ENCODE assay signal across 16 cellular contexts in genomic region chr9:75128535-75128934, GRCh38. TPM values are rescaled to one million over a fixed set of nuclear protein-coding genes. Genes with fewer than 3 reads are reported as not detected.
DNase-seq lines count a peak whose midpoint lies in the region; ATAC-seq and TF ChIP-seq lines count a peak whose summit lies in the region.
"Had no signal": no experiment of that assay in that cellular context is flagged by ENCODE, and none has a peak within 500 bp of the region (broad histone marks: within the 10 kb centered on the region; RNA-seq: fewer than 3 reads in every experiment).

No MANE protein-coding gene starts in this region.

- ATAC-seq in CD4-positive, alpha-beta T cell (ENCODE audit: poor library complexity): no peak
- no peak for ATAC-seq in T-cell (replicated peaks in 1 of 4)
- ATAC-seq: HCT116, HepG2 had no signal

- no peaks in the 10 kb centered on the region for H3F3A ChIP-seq in MM.1S (ENCODE audit: insufficient read depth, low read length)

- POLR2A ChIA-PET in CD4-positive, alpha-beta T cell (lab: Charles Lee): no interaction called here
- POLR2A ChIA-PET in T-cell (lab: Charles Lee): interaction anchor here in 1 of 2 donors (0.7 kb wide), 1 partner anchor 43 kb away, joined by 3 read pairs; no protein-coding TSS in a partner anchor

- no peaks in the 10 kb centered on the region for H3K9me2 ChIP-seq in MM.1S (replicated peaks; ENCODE audit: insufficient read depth, low read length)

- no peak overlapping the region for H3K9ac ChIP-seq in MM.1S (ENCODE audit: low read length)
- H3K9ac ChIP-seq: BLaER1 treated with 17β-estradiol and CSF1 and Interleukin-3, amounts not matched to agents 10 nM and 100 nM; KMS-11 had no signal

- no peaks in the 10 kb centered on the region for H3K27me3 Mint-ChIP-seq in activated CD4-positive, alpha-beta T cell treated with anti-CD3 and anti-CD28 coated beads, Interleukin-2, amount 10 ng/mL, durations not matched to agents 24 days and 14 days
- H3K27me3 Mint-ChIP-seq in CD4-positive, alpha-beta T cell: no peaks in the 10 kb centered on the region
- H3K27me3 Mint-ChIP-seq in T-cell: no peaks in the 10 kb centered on the region
- no peaks in the 10 kb centered on the region for H3K27me3 Mint-ChIP-seq in immature natural killer cell (ENCODE audit: low read depth in 3 of 3)

- peaks cover 2% of the 10 kb centered on the region; the same call in 1 of the 2 replicates for H4K20me1 ChIP-seq in MM.1S (ENCODE audit: insufficient read depth, low read length)

- TF ChIP-seq CTCF in CD4-positive, alpha-beta T cell (IDR thresholded peaks at IDR 0.05): no peak
- TF ChIP-seq CTCF in thyroid gland (IDR thresholded peaks at IDR 0.05): no peak
- no peak for TF ChIP-seq CTCF in MM.1S (IDR thresholded peaks at IDR 0.05; ENCODE audit: low read length)

- H3K4me2 ChIP-seq in MM.1S (ENCODE audit: low read depth, low read length): no peak overlapping the region
- H3K4me2 ChIP-seq: BLaER1 treated with 17β-estradiol and CSF1 and Interleukin-3, amounts not matched to agents 10 nM and 100 nM; KMS-11 had no signal

- no peak for TF ChIP-seq POLR2A in thyroid gland (IDR thresholded peaks at IDR 0.05)

- no peak overlapping the region for H3K27ac ChIP-seq in CD4-positive, alpha-beta T cell (ENCODE audit: low read depth, low read length)
- H3K27ac ChIP-seq in thyroid gland (no peak overlapping the region), MM.1S (ENCODE audit: low read length) (no peak overlapping the region)
- H3K27ac ChIP-seq: BLaER1 treated with 17β-estradiol and CSF1 and Interleukin-3, amounts not matched to agents 10 nM and 100 nM; KMS-11 had no signal

- H3K9me3 ChIP-seq in CD4-positive, alpha-beta T cell (ENCODE audit: control insufficient read depth, low read length): no peaks in the 10 kb centered on the region
- H3K9me3 ChIP-seq in thyroid gland (no peaks in the 10 kb centered on the region), MM.1S (replicated peaks; ENCODE audit: insufficient read depth, low read length) (no peaks in the 10 kb centered on the region)
- H3K9me3 ChIP-seq: BLaER1 treated with 17β-estradiol and CSF1 and Interleukin-3, amounts not matched to agents 10 nM and 100 nM; Caco-2 had no signal

- CTCF ChIA-PET in CD4-positive, alpha-beta T cell (lab: Charles Lee): no interaction called here
- CTCF ChIA-PET in T-cell (lab: Charles Lee): no interaction called here

- H3K79me2 ChIP-seq in MM.1S (ENCODE audit: low read length): peaks cover 16% of the 10 kb centered on the region

- no peaks in the 10 kb centered on the region for H3K27me3 ChIP-seq in CD4-positive, alpha-beta T cell (ENCODE audit: control insufficient read depth, insufficient read depth, low read length)
- H3K27me3 ChIP-seq in thyroid gland (no peaks in the 10 kb centered on the region), MM.1S (replicated peaks; ENCODE audit: insufficient read depth, low read length) (no peaks in the 10 kb centered on the region)
- H3K27me3 ChIP-seq: BLaER1 treated with 17β-estradiol and CSF1 and Interleukin-3, amounts not matched to agents 10 nM and 100 nM had no signal

- H3K4me3 ChIP-seq in thyroid gland (replicated peaks in 1 of 3): no peak overlapping the region
- H3K4me3 ChIP-seq in MM.1S (ENCODE audit: low read length): no peak overlapping the region
- H3K4me3 ChIP-seq: BLaER1 treated with 17β-estradiol and CSF1 and Interleukin-3, amounts not matched to agents 10 nM and 100 nM had no signal

- no peak overlapping the region for H2AFZ ChIP-seq in MM.1S (ENCODE audit: low read length)

- H3K36me3 ChIP-seq in thyroid gland (peaks cover 0 to 6% of the 10 kb centered on the region in 2 donors), MM.1S (replicated peaks; ENCODE audit: insufficient read depth, low read length) (no peaks in the 10 kb centered on the region; the same call in 1 of the 2 replicates)

- H3K9me3 Mint-ChIP-seq in activated CD4-positive, alpha-beta T cell treated with anti-CD3 and anti-CD28 coated beads, Interleukin-2, amount 10 ng/mL, durations not matched to agents 24 days and 14 days: no peaks in the 10 kb centered on the region
- no peaks in the 10 kb centered on the region for H3K9me3 Mint-ChIP-seq in CD4-positive, alpha-beta T cell
- H3K9me3 Mint-ChIP-seq in T-cell (no peaks in the 10 kb centered on the region), immature natural killer cell (no peaks in the 10 kb centered on the region)

- H3K36me3 Mint-ChIP-seq in activated CD4-positive, alpha-beta T cell treated with anti-CD3 and anti-CD28 coated beads, Interleukin-2, amount 10 ng/mL, durations not matched to agents 24 days and 14 days (ENCODE audit: low read depth): peaks cover 47% of the 10 kb centered on the region
- H3K36me3 Mint-ChIP-seq in CD4-positive, alpha-beta T cell (ENCODE audit: low read depth): peaks cover 73% of the 10 kb centered on the region
- H3K36me3 Mint-ChIP-seq in T-cell (peaks cover 55% of the 10 kb centered on the region), immature natural killer cell (peaks cover 10 to 29% (median 28%) of the 10 kb centered on the region in 3 donors)

- no peak overlapping the region for H3K4me3 Mint-ChIP-seq in activated CD4-positive, alpha-beta T cell treated with anti-CD3 and anti-CD28 coated beads, Interleukin-2, amount 10 ng/mL, durations not matched to agents 24 days and 14 days
- no peak overlapping the region for H3K4me3 Mint-ChIP-seq in CD4-positive, alpha-beta T cell
- no peak overlapping the region for H3K4me3 Mint-ChIP-seq in T-cell
- no peak overlapping the region for H3K4me3 Mint-ChIP-seq in immature natural killer cell

- 90 to 99% methylated on average over 2 of the region's 2 CpGs for WGBS in thyroid gland, 2 donors

- H3K27ac Mint-ChIP-seq in activated CD4-positive, alpha-beta T cell treated with anti-CD3 and anti-CD28 coated beads, Interleukin-2, amount 10 ng/mL, durations not matched to agents 24 days and 14 days: peak overlapping the region; percentile 52
- peak overlapping the region; percentile 31 for H3K27ac Mint-ChIP-seq in CD4-positive, alpha-beta T cell
- H3K27ac Mint-ChIP-seq in T-cell: peak overlapping the region; percentile 42 to 48
- peak overlapping the region in 4 of 6 donors; percentile 13 to 81 (median 75) for H3K27ac Mint-ChIP-seq in immature natural killer cell

- no peak for DNase-seq in activated CD4-positive, alpha-beta T cell treated with anti-CD3 and anti-CD28 coated beads, Interleukin-2, amount 10 ng/mL, durations not matched to agents 24 days and 14 days
- no peak for DNase-seq in activated CD4-positive, alpha-beta T cell treated with anti-CD3 and anti-CD28 coated beads, Interleukin-2, amount 50 U/mL, for 1 hour
- DNase-seq in CD4-positive, alpha-beta T cell: no peak
- DNase-seq in T-cell: no peak
- DNase-seq in immature natural killer cell: no peak
- no peak for DNase-seq in NCI-H2029 (lab: John Stamatoyannopoulos, UW)
- no peak for DNase-seq in thyroid gland
- no peak for DNase-seq in MM.1S
- DNase-seq: Caco-2, NCI-H1092 treated with DMSO at 0.1 percent for 48 hours, NCI-H1694, NCI-H69 had no signal

- peaks cover 0 to 5% of the 10 kb centered on the region in 2 donors for H3K4me1 ChIP-seq in thyroid gland
- no peaks in the 10 kb centered on the region for H3K4me1 ChIP-seq in MM.1S (ENCODE audit: low read length)
- H3K4me1 ChIP-seq: Caco-2 had no signal

- peaks cover 35% of the 10 kb centered on the region for H3K4me1 Mint-ChIP-seq in activated CD4-positive, alpha-beta T cell treated with anti-CD3 and anti-CD28 coated beads, Interleukin-2, amount 10 ng/mL, durations not matched to agents 24 days and 14 days
- H3K4me1 Mint-ChIP-seq in CD4-positive, alpha-beta T cell (ENCODE audit: low read depth): peaks cover 74% of the 10 kb centered on the region
- H3K4me1 Mint-ChIP-seq in T-cell (peaks cover 44 to 69% (median 51%) of the 10 kb centered on the region in 3 donors), immature natural killer cell (peaks cover 49 to 89% of the 10 kb centered on the region in 2 donors)

- intact Hi-C loops in activated CD4-positive, alpha-beta T cell treated with anti-CD3 and anti-CD28 coated beads, Interleukin-2, amount 10 ng/mL, durations not matched to agents 24 days and 14 days (cut with micrococcal nuclease): loop anchor here (2.0 to 5.0 kb wide), 2 partner anchors 20 to 41 kb away; partner anchors contain the start of genes NMRK1 and OSTF1
- intact Hi-C loops in CD4-positive, alpha-beta T cell (cut with DNase I, micrococcal nuclease): no loop called here
- intact Hi-C loops in thyroid gland (cut with DNase I): no loop called here

RNA-seq across cellular contexts. Expression of gene OSTF1, which starts 40.2 kb away (rescaled TPM):
- total RNA-seq in activated CD4-positive, alpha-beta T cell treated with anti-CD3 and anti-CD28 coated beads, Interleukin-2, amount 10 ng/mL, durations not matched to agents 24 days and 14 days: 41.5 and 42.4 TPM in 2 replicates
- total RNA-seq in CD4-positive, alpha-beta T cell: 10 to 100 TPM; 31.3 to 32.8 TPM
- 10 to 100 TPM; 46.6 to 73.9 (median 58.3) TPM for total RNA-seq in T-cell
- 100 to 1,000 TPM; 352 to 383 (median 365) TPM for polyA plus RNA-seq in immature natural killer cell
- total RNA-seq in thyroid gland: 10 to 100 TPM; 34.7 to 36.6 (median 35.6) TPM

RNA-seq across cellular contexts. Expression of gene NMRK1, which starts 40.6 kb away (rescaled TPM):
- total RNA-seq in activated CD4-positive, alpha-beta T cell treated with anti-CD3 and anti-CD28 coated beads, Interleukin-2, amount 10 ng/mL, durations not matched to agents 24 days and 14 days: 6.6 and 7.2 TPM in 2 replicates
- 10 to 100 TPM; 45.3 to 46.5 TPM for total RNA-seq in CD4-positive, alpha-beta T cell
- total RNA-seq in T-cell: 10 to 100 TPM; 61.9 to 91.0 (median 72.6) TPM
- 10 to 100 TPM; 35.2 to 95.8 (median 38.6) TPM for polyA plus RNA-seq in immature natural killer cell
- 10 to 100 TPM; 20.8 to 53.8 (median 28.1) TPM for total RNA-seq in thyroid gland
